1 cellular context compared by ENCODE assay signal in genomic region chr5:68080282-68081050, GRCh38.
TF ChIP-seq lines count a peak whose summit lies in the region.

No MANE protein-coding gene starts in this region.

TF ChIP-seq in HepG2, 621 proteins besides CTCF, POLR2A, EP300 and RAD21 (continued from another document and continues in another):
- TF ChIP-seq YY1 (IDR thresholded peaks at IDR 0.05; ENCODE audit: insufficient read depth, insufficient replicate concordance, low read depth, low read length) (no peak), ZNF430 (CRISPR knock-in tag; IDR thresholded peaks at IDR 0.05) (peak; percentile 73; the same call in 1 of the 2 replicates), ZNF3 (CRISPR knock-in tag; IDR thresholded peaks at IDR 0.05) (no peak), ZKSCAN8 (CRISPR knock-in tag; IDR thresholded peaks at IDR 0.05; ENCODE audit: borderline replicate concordance) (no peak), KDM5B (CRISPR knock-in tag; IDR thresholded peaks at IDR 0.05; ENCODE audit: borderline replicate concordance) (no peak), ZNF224 (CRISPR knock-in tag; IDR thresholded peaks at IDR 0.05) (no peak), TCF7 (IDR thresholded peaks at IDR 0.05; ENCODE audit: low read depth) (peak; percentile 70), ZNF776 (CRISPR knock-in tag; IDR thresholded peaks at IDR 0.05) (no peak), ZNF749 (CRISPR knock-in tag; IDR thresholded peaks at IDR 0.05; ENCODE audit: borderline replicate concordance) (no peak), TBP (CRISPR knock-in tag; IDR thresholded peaks at IDR 0.05) (no peak), IKZF5 (CRISPR knock-in tag; IDR thresholded peaks at IDR 0.05) (peak; percentile 41; the same call in 1 of the 2 replicates), ZNF292 (CRISPR knock-in tag; IDR thresholded peaks at IDR 0.05; ENCODE audit: borderline replicate concordance, low read depth) (peak; percentile 81; the same call in 1 of the 2 replicates), SMAD1 (CRISPR knock-in tag; IDR thresholded peaks at IDR 0.05; ENCODE audit: borderline replicate concordance, low read depth) (no peak), ZNF556 (CRISPR knock-in tag; IDR thresholded peaks at IDR 0.05; ENCODE audit: borderline replicate concordance) (no peak), DPF2 (CRISPR knock-in tag; IDR thresholded peaks at IDR 0.05; ENCODE audit: borderline replicate concordance, low read depth) (peak; percentile 48; the same call in 1 of the 2 replicates), KLF15 (CRISPR knock-in tag; IDR thresholded peaks at IDR 0.05; ENCODE audit: borderline replicate concordance) (no peak), MED1 (CRISPR knock-in tag; IDR thresholded peaks at IDR 0.05) (peak; percentile 58), HMG20A (CRISPR knock-in tag; IDR thresholded peaks at IDR 0.05; ENCODE audit: borderline replicate concordance) (peak; percentile 73; the same call in 1 of the 2 replicates), ISX (CRISPR knock-in tag; conservative IDR thresholded peaks at IDR 0.05) (no peak), ZNF737 (CRISPR knock-in tag; IDR thresholded peaks at IDR 0.05; ENCODE audit: borderline replicate concordance) (no peak), ZNF691 (CRISPR knock-in tag; IDR thresholded peaks at IDR 0.05; ENCODE audit: borderline replicate concordance, low read depth) (no peak), ZNF513 (CRISPR knock-in tag; conservative IDR thresholded peaks at IDR 0.05) (no peak), ZNF460 (CRISPR knock-in tag; IDR thresholded peaks at IDR 0.05; ENCODE audit: borderline replicate concordance) (no peak), FOXC1 (CRISPR knock-in tag; IDR thresholded peaks at IDR 0.05; ENCODE audit: borderline replicate concordance) (no peak), ZNF724P (CRISPR knock-in tag; IDR thresholded peaks at IDR 0.05; ENCODE audit: borderline replicate concordance) (no peak), SETDB1 (CRISPR knock-in tag; IDR thresholded peaks at IDR 0.05; ENCODE audit: borderline replicate concordance) (no peak), BHLHE40 (IDR thresholded peaks at IDR 0.05; ENCODE audit: low read length) (no peak), PCBP2 (optimal IDR thresholded peaks at IDR 0.05; ENCODE audit: low read depth, low read length, poor library complexity, severe bottlenecking) (no peak), MIXL1 (CRISPR knock-in tag; IDR thresholded peaks at IDR 0.05) (peak; percentile 63), ATF7 (IDR thresholded peaks at IDR 0.05) (no peak), ATF7 (CRISPR knock-in tag; IDR thresholded peaks at IDR 0.05) (no peak), ERF (CRISPR knock-in tag; IDR thresholded peaks at IDR 0.05) (peak; percentile 43; the same call in 1 of the 2 replicates), ZBTB43 (CRISPR knock-in tag; conservative IDR thresholded peaks at IDR 0.05) (no peak)
- TF ChIP-seq, protein P1, sequence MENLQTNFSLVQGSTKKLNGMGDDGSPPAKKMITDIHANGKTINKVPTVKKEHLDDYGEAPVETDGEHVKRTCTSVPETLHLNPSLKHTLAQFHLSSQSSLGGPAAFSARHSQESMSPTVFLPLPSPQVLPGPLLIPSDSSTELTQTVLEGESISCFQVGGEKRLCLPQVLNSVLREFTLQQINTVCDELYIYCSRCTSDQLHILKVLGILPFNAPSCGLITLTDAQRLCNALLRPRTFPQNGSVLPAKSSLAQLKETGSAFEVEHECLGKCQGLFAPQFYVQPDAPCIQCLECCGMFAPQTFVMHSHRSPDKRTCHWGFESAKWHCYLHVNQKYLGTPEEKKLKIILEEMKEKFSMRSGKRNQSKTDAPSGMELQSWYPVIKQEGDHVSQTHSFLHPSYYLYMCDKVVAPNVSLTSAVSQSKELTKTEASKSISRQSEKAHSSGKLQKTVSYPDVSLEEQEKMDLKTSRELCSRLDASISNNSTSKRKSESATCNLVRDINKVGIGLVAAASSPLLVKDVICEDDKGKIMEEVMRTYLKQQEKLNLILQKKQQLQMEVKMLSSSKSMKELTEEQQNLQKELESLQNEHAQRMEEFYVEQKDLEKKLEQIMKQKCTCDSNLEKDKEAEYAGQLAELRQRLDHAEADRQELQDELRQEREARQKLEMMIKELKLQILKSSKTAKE (CRISPR knock-in tag; IDR thresholded peaks at IDR 0.05; ENCODE audit: borderline replicate concordance), result no peak
- TF ChIP-seq, protein P2, sequence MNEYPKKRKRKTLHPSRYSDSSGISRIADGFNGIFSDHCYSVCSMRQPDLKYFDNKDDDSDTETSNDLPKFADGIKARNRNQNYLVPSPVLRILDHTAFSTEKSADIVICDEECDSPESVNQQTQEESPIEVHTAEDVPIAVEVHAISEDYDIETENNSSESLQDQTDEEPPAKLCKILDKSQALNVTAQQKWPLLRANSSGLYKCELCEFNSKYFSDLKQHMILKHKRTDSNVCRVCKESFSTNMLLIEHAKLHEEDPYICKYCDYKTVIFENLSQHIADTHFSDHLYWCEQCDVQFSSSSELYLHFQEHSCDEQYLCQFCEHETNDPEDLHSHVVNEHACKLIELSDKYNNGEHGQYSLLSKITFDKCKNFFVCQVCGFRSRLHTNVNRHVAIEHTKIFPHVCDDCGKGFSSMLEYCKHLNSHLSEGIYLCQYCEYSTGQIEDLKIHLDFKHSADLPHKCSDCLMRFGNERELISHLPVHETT (CRISPR knock-in tag; conservative IDR thresholded peaks at IDR 0.05), result no peak
- TF ChIP-seq, protein P3, sequence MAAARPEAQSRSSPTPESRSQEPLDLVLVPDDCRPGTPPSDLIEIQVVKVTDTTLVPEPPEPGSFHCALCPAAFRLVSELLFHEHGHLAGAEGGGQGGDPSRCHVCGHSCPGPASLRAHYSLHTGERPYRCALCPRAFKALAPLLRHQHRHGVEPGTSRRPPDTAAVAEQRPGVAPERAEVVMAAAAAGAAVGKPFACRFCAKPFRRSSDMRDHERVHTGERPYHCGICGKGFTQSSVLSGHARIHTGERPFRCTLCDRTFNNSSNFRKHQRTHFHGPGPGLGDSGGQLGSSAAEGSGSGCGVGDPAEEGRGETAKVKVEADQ (CRISPR knock-in tag; IDR thresholded peaks at IDR 0.05; ENCODE audit: borderline replicate concordance), result no peak
- TF ChIP-seq, protein P4, sequence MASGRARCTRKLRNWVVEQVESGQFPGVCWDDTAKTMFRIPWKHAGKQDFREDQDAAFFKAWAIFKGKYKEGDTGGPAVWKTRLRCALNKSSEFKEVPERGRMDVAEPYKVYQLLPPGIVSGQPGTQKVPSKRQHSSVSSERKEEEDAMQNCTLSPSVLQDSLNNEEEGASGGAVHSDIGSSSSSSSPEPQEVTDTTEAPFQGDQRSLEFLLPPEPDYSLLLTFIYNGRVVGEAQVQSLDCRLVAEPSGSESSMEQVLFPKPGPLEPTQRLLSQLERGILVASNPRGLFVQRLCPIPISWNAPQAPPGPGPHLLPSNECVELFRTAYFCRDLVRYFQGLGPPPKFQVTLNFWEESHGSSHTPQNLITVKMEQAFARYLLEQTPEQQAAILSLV (CRISPR knock-in tag; IDR thresholded peaks at IDR 0.05; ENCODE audit: borderline replicate concordance), result no peak
- TF ChIP-seq, protein P5, sequence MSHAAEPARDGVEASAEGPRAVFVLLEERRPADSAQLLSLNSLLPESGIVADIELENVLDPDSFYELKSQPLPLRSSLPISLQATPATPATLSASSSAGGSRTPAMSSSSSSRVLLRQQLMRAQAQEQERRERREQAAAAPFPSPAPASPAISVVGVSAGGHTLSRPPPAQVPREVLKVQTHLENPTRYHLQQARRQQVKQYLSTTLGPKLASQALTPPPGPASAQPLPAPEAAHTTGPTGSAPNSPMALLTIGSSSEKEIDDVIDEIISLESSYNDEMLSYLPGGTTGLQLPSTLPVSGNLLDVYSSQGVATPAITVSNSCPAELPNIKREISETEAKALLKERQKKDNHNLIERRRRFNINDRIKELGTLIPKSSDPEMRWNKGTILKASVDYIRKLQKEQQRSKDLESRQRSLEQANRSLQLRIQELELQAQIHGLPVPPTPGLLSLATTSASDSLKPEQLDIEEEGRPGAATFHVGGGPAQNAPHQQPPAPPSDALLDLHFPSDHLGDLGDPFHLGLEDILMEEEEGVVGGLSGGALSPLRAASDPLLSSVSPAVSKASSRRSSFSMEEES (CRISPR knock-in tag; IDR thresholded peaks at IDR 0.05), result no peak
- TF ChIP-seq, protein P6, sequence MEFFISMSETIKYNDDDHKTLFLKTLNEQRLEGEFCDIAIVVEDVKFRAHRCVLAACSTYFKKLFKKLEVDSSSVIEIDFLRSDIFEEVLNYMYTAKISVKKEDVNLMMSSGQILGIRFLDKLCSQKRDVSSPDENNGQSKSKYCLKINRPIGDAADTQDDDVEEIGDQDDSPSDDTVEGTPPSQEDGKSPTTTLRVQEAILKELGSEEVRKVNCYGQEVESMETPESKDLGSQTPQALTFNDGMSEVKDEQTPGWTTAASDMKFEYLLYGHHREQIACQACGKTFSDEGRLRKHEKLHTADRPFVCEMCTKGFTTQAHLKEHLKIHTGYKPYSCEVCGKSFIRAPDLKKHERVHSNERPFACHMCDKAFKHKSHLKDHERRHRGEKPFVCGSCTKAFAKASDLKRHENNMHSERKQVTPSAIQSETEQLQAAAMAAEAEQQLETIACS (CRISPR knock-in tag; IDR thresholded peaks at IDR 0.05), result no peak
- TF ChIP-seq, protein P7, sequence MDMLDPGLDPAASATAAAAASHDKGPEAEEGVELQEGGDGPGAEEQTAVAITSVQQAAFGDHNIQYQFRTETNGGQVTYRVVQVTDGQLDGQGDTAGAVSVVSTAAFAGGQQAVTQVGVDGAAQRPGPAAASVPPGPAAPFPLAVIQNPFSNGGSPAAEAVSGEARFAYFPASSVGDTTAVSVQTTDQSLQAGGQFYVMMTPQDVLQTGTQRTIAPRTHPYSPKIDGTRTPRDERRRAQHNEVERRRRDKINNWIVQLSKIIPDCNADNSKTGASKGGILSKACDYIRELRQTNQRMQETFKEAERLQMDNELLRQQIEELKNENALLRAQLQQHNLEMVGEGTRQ (IDR thresholded peaks at IDR 0.05; ENCODE audit: low read depth, low read length), result no peak
- TF ChIP-seq, protein P7 (CRISPR knock-in tag; IDR thresholded peaks at IDR 0.05; ENCODE audit: borderline replicate concordance), result no peak; the same call in 1 of the 2 replicates
